33 cellular contexts compared by ENCODE assay signal in genomic region chr9:109619310-109619709, GRCh38.
"Had no signal": no experiment of that assay in that cellular context is flagged by ENCODE, and none has a peak within 500 bp of the region (broad histone marks: within the 10 kb centered on the region; RNA-seq: fewer than 3 reads in every experiment).

No MANE protein-coding gene starts in this region.

- H3K27me3 Mint-ChIP-seq: activated CD4-positive, alpha-beta memory T cell treated with anti-CD3 and anti-CD28 coated beads for 36 hours; activated CD8-positive, alpha-beta memory T cell treated with anti-CD3 and anti-CD28 coated beads, Interleukin-2, amount 10 ng/mL, durations not matched to agents 7 days and 5 days had no signal

- DNase-seq: activated CD4-positive, alpha-beta memory T cell treated with anti-CD3 and anti-CD28 coated beads for 36 hours; activated CD4-positive, alpha-beta T cell treated with anti-CD3 and anti-CD28 coated beads for 36 hours; activated CD4-positive, alpha-beta T cell treated with anti-CD3 and anti-CD28 coated beads, Interleukin-2, amount 10 ng/mL, durations not matched to agents 24 days and 14 days; activated CD4-positive, CD25-positive, alpha-beta regulatory T cell; activated CD4-positive, CD25-positive, alpha-beta regulatory T cell treated with anti-CD3 and anti-CD28 coated beads, Interleukin-2, amount 50 U/mL, for 72 hours; activated CD8-positive, alpha-beta memory T cell treated with anti-CD3 and anti-CD28 coated beads, Interleukin-2, amount 10 ng/mL, durations not matched to agents 7 days and 5 days; activated CD8-positive, alpha-beta memory T cell treated with anti-CD3 and anti-CD28 coated beads, Interleukin-2, amount 50 U/mL, for 4 hours; activated CD8-positive, alpha-beta T cell treated with anti-CD3 and anti-CD28 coated beads, Interleukin-2, amount 10 ng/mL, durations not matched to agents 7 days and 5 days; activated effector memory CD4-positive, alpha-beta T cell treated with anti-CD3 and anti-CD28 coated beads, Interleukin-2, amount 50 U/mL, for 16 hours; activated naive CD4-positive, alpha-beta T cell treated with anti-CD3 and anti-CD28 coated beads for 36 hours; activated naive CD8-positive, alpha-beta T cell treated with anti-CD3 and anti-CD28 coated beads for 36 hours; activated naive CD8-positive, alpha-beta T cell treated with anti-CD3 and anti-CD28 coated beads, Interleukin-2, amount 50 U/mL, for 24 hours; activated T-cell treated with anti-CD3 and anti-CD28 coated beads, Interleukin-2, amount 50 U/mL, for 1 hour; activated T-cell treated with anti-CD3 and anti-CD28 coated beads, Interleukin-2, amount 50 U/mL, for 48 hours; adrenal gland; aorta; body of pancreas; cortex of kidney; dermis blood vessel endothelial cell; effector CD4-positive, alpha-beta T cell; effector memory CD8-positive, alpha-beta T cell; erythroblast; foreskin keratinocyte; gastrocnemius medialis; T-helper 1 cell; T-helper 17 cell; T1000 had no signal

- H3K4me3 Mint-ChIP-seq: activated CD4-positive, alpha-beta memory T cell treated with anti-CD3 and anti-CD28 coated beads for 36 hours; activated CD4-positive, alpha-beta T cell treated with anti-CD3 and anti-CD28 coated beads for 36 hours; activated CD4-positive, alpha-beta T cell treated with anti-CD3 and anti-CD28 coated beads, Interleukin-2, amount 10 ng/mL, durations not matched to agents 24 days and 14 days; activated CD8-positive, alpha-beta memory T cell treated with anti-CD3 and anti-CD28 coated beads, Interleukin-2, amount 10 ng/mL, durations not matched to agents 7 days and 5 days; activated CD8-positive, alpha-beta T cell treated with anti-CD3 and anti-CD28 coated beads, Interleukin-2, amount 10 ng/mL, durations not matched to agents 7 days and 5 days; activated naive CD4-positive, alpha-beta T cell treated with anti-CD3 and anti-CD28 coated beads for 36 hours; activated naive CD4-positive, alpha-beta T cell treated with anti-CD3 and anti-CD28 coated beads, Interleukin-2, amount 50 U/mL, for 24 hours; activated naive CD8-positive, alpha-beta T cell treated with anti-CD3 and anti-CD28 coated beads for 36 hours; activated naive CD8-positive, alpha-beta T cell treated with anti-CD3 and anti-CD28 coated beads, Interleukin-2, amount 50 U/mL, for 24 hours; activated T-helper 1 cell treated with anti-CD3 and anti-CD28 coated beads, Interleukin-12 subunit alpha, Interleukin-12 subunit beta, Interleukin-2, Interleukin-4 antibody, amounts not matched to agents 30 ng/mL and 10 ng/mL and 1 ng/mL, durations not matched to agents 14 hours and 24 hours and 36 hours; effector memory CD8-positive, alpha-beta T cell; T-helper 17 cell; T-helper 2 cell treated with Interferon-gamma antibody and Interleukin-4, amounts not matched to agents 5 μg/mL and 100 μg/mL, for 36 hours had no signal

- H3K36me3 Mint-ChIP-seq: activated CD4-positive, alpha-beta memory T cell treated with anti-CD3 and anti-CD28 coated beads for 36 hours; activated CD8-positive, alpha-beta memory T cell treated with anti-CD3 and anti-CD28 coated beads, Interleukin-2, amount 10 ng/mL, durations not matched to agents 7 days and 5 days; activated naive CD4-positive, alpha-beta T cell treated with anti-CD3 and anti-CD28 coated beads, Interleukin-2, amount 50 U/mL, for 24 hours; activated naive CD8-positive, alpha-beta T cell treated with anti-CD3 and anti-CD28 coated beads for 36 hours had no signal

- FAIRE-seq: colon had no signal

- H3K27ac ChIP-seq: adrenal gland, body of pancreas, esophagus muscularis mucosa, foreskin keratinocyte, gastrocnemius medialis had no signal

- H3K27ac Mint-ChIP-seq: activated CD4-positive, alpha-beta memory T cell treated with anti-CD3 and anti-CD28 coated beads for 36 hours; activated CD4-positive, alpha-beta T cell treated with anti-CD3 and anti-CD28 coated beads for 36 hours; activated CD4-positive, alpha-beta T cell treated with anti-CD3 and anti-CD28 coated beads, Interleukin-2, amount 10 ng/mL, durations not matched to agents 24 days and 14 days; activated CD8-positive, alpha-beta memory T cell treated with anti-CD3 and anti-CD28 coated beads, Interleukin-2, amount 10 ng/mL, durations not matched to agents 7 days and 5 days; activated CD8-positive, alpha-beta T cell treated with anti-CD3 and anti-CD28 coated beads, Interleukin-2, amount 10 ng/mL, durations not matched to agents 7 days and 5 days; activated naive CD4-positive, alpha-beta T cell treated with anti-CD3 and anti-CD28 coated beads for 36 hours; activated naive CD4-positive, alpha-beta T cell treated with anti-CD3 and anti-CD28 coated beads, Interleukin-2, amount 50 U/mL, for 24 hours; activated naive CD8-positive, alpha-beta T cell treated with anti-CD3 and anti-CD28 coated beads for 36 hours; activated naive CD8-positive, alpha-beta T cell treated with anti-CD3 and anti-CD28 coated beads, Interleukin-2, amount 50 U/mL, for 24 hours; activated T-helper 1 cell treated with anti-CD3 and anti-CD28 coated beads, Interleukin-12 subunit alpha, Interleukin-12 subunit beta, Interleukin-2, Interleukin-4 antibody, amounts not matched to agents 30 ng/mL and 10 ng/mL and 1 ng/mL, durations not matched to agents 14 hours and 24 hours and 36 hours; activated T-helper 2 cell treated with anti-CD3 and anti-CD28 coated beads, Interferon-gamma antibody, Interleukin-2, Interleukin-4, amounts not matched to agents 10 μg/mL and 5 μg/mL and 100 μg/mL, durations not matched to agents 14 hours and 24 hours and 36 hours; effector memory CD8-positive, alpha-beta T cell; T-helper 17 cell; T-helper 2 cell treated with Interferon-gamma antibody and Interleukin-4, amounts not matched to agents 5 μg/mL and 100 μg/mL, for 36 hours had no signal

- H3K9me3 Mint-ChIP-seq: activated CD4-positive, alpha-beta T cell treated with anti-CD3 and anti-CD28 coated beads, Interleukin-2, amount 10 ng/mL, durations not matched to agents 24 days and 14 days; activated T-helper 1 cell treated with anti-CD3 and anti-CD28 coated beads, Interleukin-12 subunit alpha, Interleukin-12 subunit beta, Interleukin-2, Interleukin-4 antibody, amounts not matched to agents 30 ng/mL and 10 ng/mL and 1 ng/mL, durations not matched to agents 14 hours and 24 hours and 36 hours; activated T-helper 2 cell treated with anti-CD3 and anti-CD28 coated beads, Interferon-gamma antibody, Interleukin-2, Interleukin-4, amounts not matched to agents 10 μg/mL and 5 μg/mL and 100 μg/mL, durations not matched to agents 14 hours and 24 hours and 36 hours; T-helper 2 cell treated with Interferon-gamma antibody and Interleukin-4, amounts not matched to agents 5 μg/mL and 100 μg/mL, for 36 hours had no signal

- H3K36me3 ChIP-seq: adrenal gland, esophagus muscularis mucosa, gastrocnemius medialis had no signal

- H3K27me3 ChIP-seq: adrenal gland, body of pancreas, esophagus muscularis mucosa, gastrocnemius medialis had no signal

- H3K4me1 ChIP-seq: adrenal gland, body of pancreas, esophagus muscularis mucosa, foreskin keratinocyte, gastrocnemius medialis had no signal

- H3K4me3 ChIP-seq: adrenal gland, body of pancreas, esophagus muscularis mucosa, gastrocnemius medialis had no signal

- ATAC-seq: activated CD4-positive, alpha-beta T cell treated with anti-CD3 and anti-CD28 coated beads for 36 hours; activated CD8-positive, alpha-beta memory T cell treated with anti-CD3 and anti-CD28 coated beads, Interleukin-2, amount 10 ng/mL, durations not matched to agents 7 days and 5 days; activated CD8-positive, alpha-beta T cell treated with anti-CD3 and anti-CD28 coated beads, Interleukin-2, amount 10 ng/mL, durations not matched to agents 7 days and 5 days; activated naive CD8-positive, alpha-beta T cell treated with anti-CD3 and anti-CD28 coated beads, Interleukin-2, amount 50 U/mL, for 24 hours; body of pancreas; effector memory CD8-positive, alpha-beta T cell; foreskin keratinocyte; gastrocnemius medialis; T-helper 17 cell had no signal

- H3K4me1 Mint-ChIP-seq: activated CD4-positive, alpha-beta T cell treated with anti-CD3 and anti-CD28 coated beads for 36 hours; activated CD4-positive, alpha-beta T cell treated with anti-CD3 and anti-CD28 coated beads, Interleukin-2, amount 10 ng/mL, durations not matched to agents 24 days and 14 days; activated CD8-positive, alpha-beta memory T cell treated with anti-CD3 and anti-CD28 coated beads, Interleukin-2, amount 10 ng/mL, durations not matched to agents 7 days and 5 days; activated naive CD4-positive, alpha-beta T cell treated with anti-CD3 and anti-CD28 coated beads, Interleukin-2, amount 50 U/mL, for 24 hours; activated naive CD8-positive, alpha-beta T cell treated with anti-CD3 and anti-CD28 coated beads for 36 hours; activated naive CD8-positive, alpha-beta T cell treated with anti-CD3 and anti-CD28 coated beads, Interleukin-2, amount 50 U/mL, for 24 hours; T-helper 17 cell had no signal

- H3K9me3 ChIP-seq: adrenal gland, body of pancreas, gastrocnemius medialis had no signal
